ENCODE assay signal across 9 cellular contexts in genomic region chr3:136802481-136802996, GRCh38. TPM values are rescaled to one million over a fixed set of nuclear protein-coding genes. Genes with fewer than 3 reads are reported as not detected.
DNase-seq lines count a peak whose midpoint lies in the region; ATAC-seq, FAIRE-seq and TF ChIP-seq lines count a peak whose summit lies in the region.
"Had no signal": no experiment of that assay in that cellular context is flagged by ENCODE, and none has a peak within 500 bp of the region (broad histone marks: within the 10 kb centered on the region; RNA-seq: fewer than 3 reads in every experiment).

No MANE protein-coding gene starts in this region.

- TF ChIP-seq CTCF in VCaP (conservative IDR thresholded peaks at IDR 0.05) (no peak), Caco-2 (IDR thresholded peaks at IDR 0.05; ENCODE audit: insufficient read depth in 1 of 2, low read depth in 1 of 2, low read length in 1 of 2, severe bottlenecking in 1 of 2, unreplicated experiment in 1 of 2) (no peak)

- no peaks in the 10 kb centered on the region for H3K27me3 Mint-ChIP-seq in Caco-2 (ENCODE audit: insufficient read depth, unreplicated experiment)
- H3K27me3 Mint-ChIP-seq in T-helper 17 cell, result no peaks in the 10 kb centered on the region

- POLR2A ChIA-PET in Caco-2 (lab: Charles Lee), result no interaction called here

- H3K36me3 ChIP-seq in Caco-2 (ENCODE audit: control insufficient read depth, insufficient read depth, low read length), result no peaks in the 10 kb centered on the region

- H3K27ac Mint-ChIP-seq in Caco-2 (ENCODE audit: unreplicated experiment), result no peak overlapping the region
- H3K27ac Mint-ChIP-seq in T-helper 17 cell, result no peak overlapping the region

- BruUV-seq in Caco-2 (replicated peaks; lab: Mats Ljungman, UMichigan), result no TSS peak

- H3K36me3 Mint-ChIP-seq in Caco-2 (ENCODE audit: insufficient read depth, unreplicated experiment), result no peaks in the 10 kb centered on the region
- H3K36me3 Mint-ChIP-seq in T-helper 17 cell (ENCODE audit: low read depth), result no peaks in the 10 kb centered on the region

- intact Hi-C loops in Caco-2 (cut with micrococcal nuclease; ENCODE audit: unreplicated experiment), result no loop called here

- H3K27me3 ChIP-seq in Caco-2 (replicated peaks; ENCODE audit: control insufficient read depth, insufficient read depth, low read length), result no peaks in the 10 kb centered on the region

- no peaks in the 10 kb centered on the region for H3K9me3 ChIP-seq in Caco-2
- H3K9me3 ChIP-seq in T-helper 17 cell (ENCODE audit: control insufficient read depth, low read length, poor library complexity, severe bottlenecking), result no peaks in the 10 kb centered on the region

- H3K4me3 ChIP-seq in Caco-2 (ENCODE audit: low read depth, low read length), result no peak overlapping the region

- ATAC-seq in T-helper 17 cell, result no peak

- H3K4me1 Mint-ChIP-seq in Caco-2 (ENCODE audit: low read depth, unreplicated experiment) (peaks cover 6% of the 10 kb centered on the region), T-helper 17 cell (peaks cover 2% of the 10 kb centered on the region)

- H3K27ac ChIP-seq in VCaP, result peak overlapping the region; percentile 41

- no peaks in the 10 kb centered on the region for H3K9me3 Mint-ChIP-seq in Caco-2 (ENCODE audit: unreplicated experiment)

- FAIRE-seq in islet of Langerhans (lab: Jason Lieb, UNC), result peak; percentile 86
- FAIRE-seq: colon had no signal

- H3K4me3 Mint-ChIP-seq in Caco-2 (ENCODE audit: unreplicated experiment), result no peak overlapping the region
- H3K4me3 Mint-ChIP-seq in T-helper 17 cell, result no peak overlapping the region

- H3K4me1 ChIP-seq in Caco-2, result no peaks in the 10 kb centered on the region

- CTCF ChIA-PET in Caco-2 (lab: Charles Lee), result no interaction called here

- DNase-seq in A172 (ENCODE audit: low spot score) (peak; percentile 44), HK-2 (ENCODE audit: unreplicated experiment) (peak; percentile 35), GOT3 (lab: John Stamatoyannopoulos, UW) (no peak), Caco-2 (no peak), T-helper 17 cell (no peak), activated T-cell treated with anti-CD3 and anti-CD28 coated beads for 4 hours (no peak)

RNA-seq across cellular contexts. Expression of gene SLC35G2, which starts 16.4 kb away (rescaled TPM):
- total RNA-seq in A172 (2014; rRNA removed; shearing (Covaris generic)), result 18.5 and 20.6 TPM in 2 replicates
- total RNA-seq in Caco-2 (2022), result 3.8 and 4.2 TPM in 2 replicates
- under 1 TPM in 1 of 2 donors, not detected in 1; 0.15 TPM for total RNA-seq in T-helper 17 cell

RNA-seq across cellular contexts. Expression of gene STAG1, which starts 50.4 kb away (rescaled TPM):
- 43.0 and 50.6 TPM in 2 replicates for total RNA-seq in A172 (2014; rRNA removed; shearing (Covaris generic))
- total RNA-seq in Caco-2 (2022), result 33.3 and 37.5 TPM in 2 replicates
- 10 to 100 TPM; 46.9 to 48.5 TPM for total RNA-seq in T-helper 17 cell

RNA-seq across cellular contexts. Expression of gene NCK1, which starts 59.5 kb away (rescaled TPM):
- total RNA-seq in A172 (2014; rRNA removed; shearing (Covaris generic)), result 40.2 and 58.4 TPM in 2 replicates
- total RNA-seq in Caco-2 (2022), result 37.3 and 41.2 TPM in 2 replicates
- 10 to 100 TPM; 59.0 to 59.1 TPM for total RNA-seq in T-helper 17 cell

Comparison
In these comparisons a context has a peak if more than half of its experiments do, and no peak if none do; other contexts are left out.
1. DNase-seq: peak in A172 (single experiment) and HK-2 (single experiment); none in GOT3 (single experiment), Caco-2 (0 of 2), T-helper 17 cell (0 of 3) and activated T-cell treated with anti-CD3 and anti-CD28 coated beads for 4 hours (single experiment).